ENCODE assay signal across 2 cellular contexts in genomic region chr2:15383695-15384350, GRCh38.
TF ChIP-seq lines count a peak whose summit lies in the region.

No MANE protein-coding gene starts in this region.

TF ChIP-seq in HCT116, 20 proteins besides CTCF, POLR2A, EP300 and RAD21 (continued from another document):
- TF ChIP-seq REST (IDR thresholded peaks at IDR 0.05; ENCODE audit: low read depth) (no peak), ELF1 (IDR thresholded peaks at IDR 0.05; ENCODE audit: borderline replicate concordance, low read depth) (no peak), EGR1 (IDR thresholded peaks at IDR 0.05; ENCODE audit: low read depth) (no peak), SRF (IDR thresholded peaks at IDR 0.05; ENCODE audit: low read depth) (no peak), SP1 (IDR thresholded peaks at IDR 0.05; ENCODE audit: low read depth) (no peak), FOSL1 (IDR thresholded peaks at IDR 0.05; ENCODE audit: low read depth) (no peak), MAX (IDR thresholded peaks at IDR 0.05) (no peak), TCF7L2 (IDR thresholded peaks at IDR 0.05; ENCODE audit: borderline replicate concordance, extremely low read depth, insufficient read depth, insufficient read length) (no peak), EZH2phosphoT487 (IDR thresholded peaks at IDR 0.05; ENCODE audit: borderline replicate concordance) (no peak)

TF ChIP-seq in K562, 482 proteins besides CTCF, POLR2A, EP300 and RAD21 (continued from another document):
- TF ChIP-seq ZNF398 (CRISPR knock-in tag; IDR thresholded peaks at IDR 0.05) (no peak), U2AF1 (optimal IDR thresholded peaks at IDR 0.05; ENCODE audit: low read depth, low read length) (no peak), POLR2AphosphoS2 (IDR thresholded peaks at IDR 0.05; ENCODE audit: low read length) (no peak), TEAD4 (IDR thresholded peaks at IDR 0.05; ENCODE audit: low read length) (no peak), TEAD4 (CRISPR knock-in tag; IDR thresholded peaks at IDR 0.05; ENCODE audit: borderline replicate concordance) (no peak), DDX20 (tag; IDR thresholded peaks at IDR 0.05; ENCODE audit: low read depth) (no peak), RFX7 (CRISPR knock-in tag; IDR thresholded peaks at IDR 0.05) (no peak), BDP1 (IDR thresholded peaks at IDR 0.05; ENCODE audit: insufficient read depth, insufficient read length) (no peak)
